Comparison of ENCODE assay signal across 8 cellular contexts in the genomic region with DNA sequence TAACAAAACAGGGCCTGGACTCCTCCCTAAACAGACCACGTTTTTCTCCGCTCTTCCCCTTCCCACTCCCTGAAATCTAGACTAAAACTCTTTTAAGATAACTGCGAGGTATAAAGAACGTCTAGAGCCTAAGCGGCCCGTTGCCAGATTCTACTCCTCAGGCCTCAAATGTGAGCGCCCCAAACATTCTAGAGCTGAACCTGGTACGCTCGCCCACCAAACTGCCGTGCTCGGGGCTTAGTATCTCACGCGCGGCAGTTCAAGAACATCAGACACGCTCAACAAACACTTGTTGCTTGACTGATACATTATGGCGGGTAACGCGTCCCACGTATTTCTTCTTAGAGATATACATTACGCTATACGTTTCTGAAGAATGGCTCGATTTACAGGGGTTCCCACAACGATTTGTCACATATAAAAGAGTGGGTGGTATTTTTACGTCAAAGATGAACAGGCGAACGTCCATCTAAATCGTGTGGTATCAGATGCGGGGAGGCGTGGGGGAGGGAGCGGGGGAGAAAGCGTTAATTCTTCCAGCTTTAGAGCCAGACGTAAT. TPM values are rescaled to one million over a fixed set of nuclear protein-coding genes. Genes with fewer than 3 reads are reported as not detected.
DNase-seq lines count a peak whose midpoint lies in the region; ATAC-seq and TF ChIP-seq lines count a peak whose summit lies in the region.

No MANE protein-coding gene starts in this region.

- peaks cover 12% of the 10 kb centered on the region for H3K4me1 ChIP-seq in A673 (ENCODE audit: insufficient read depth, low read length, poor library complexity, severe bottlenecking)
- peaks cover 3% of the 10 kb centered on the region for H3K4me1 ChIP-seq in endocrine pancreas (ENCODE audit: control insufficient read depth, insufficient read depth, low read length)

- H3K4me3 ChIP-seq in A673 (ENCODE audit: low read depth, low read length, poor library complexity, severe bottlenecking) (peak overlapping the region; percentile 91), endocrine pancreas (ENCODE audit: control insufficient read depth, insufficient read depth, low read length) (peak overlapping the region; percentile 97)

- H3K27me3 ChIP-seq in A673 (replicated peaks; ENCODE audit: insufficient read depth, low read depth, low read length, poor library complexity) (no peaks in the 10 kb centered on the region), endocrine pancreas (ENCODE audit: control insufficient read depth, insufficient read depth, low read length) (no peaks in the 10 kb centered on the region)

- H3K9me3 ChIP-seq in A673 (ENCODE audit: low read depth, low read length, poor library complexity, severe bottlenecking): no peaks in the 10 kb centered on the region
- H3K9me3 ChIP-seq in endocrine pancreas (ENCODE audit: control insufficient read depth, low read length): no peaks in the 10 kb centered on the region

- intact Hi-C loops in A673 (cut with micrococcal nuclease; ENCODE audit: unreplicated experiment): no loop called here
- intact Hi-C loops in activated CD8-positive, alpha-beta T cell treated with anti-CD3 and anti-CD28 coated beads for 36 hours (cut with micrococcal nuclease): loop anchor here (1.0 to 2.0 kb wide), 2 partner anchors 22 to 25 kb away; partner anchors contain the start of genes NDUFB6 and RIGI

- no peaks in the 10 kb centered on the region for H3K36me3 ChIP-seq in A673 (ENCODE audit: insufficient read depth, low read length, poor library complexity, severe bottlenecking)
- no peaks in the 10 kb centered on the region for H3K36me3 ChIP-seq in endocrine pancreas (ENCODE audit: control insufficient read depth, insufficient read depth, low read length)

- H3K36me3 Mint-ChIP-seq in activated CD8-positive, alpha-beta T cell treated with anti-CD3 and anti-CD28 coated beads for 36 hours (ENCODE audit: low read depth): peaks cover 39% of the 10 kb centered on the region

- CTCF ChIA-PET in A673 (lab: Charles Lee): interaction anchor here (1.5 kb wide), 1 partner anchor 172 kb away, joined by 3 read pairs; no protein-coding TSS in a partner anchor
- CTCF ChIA-PET in activated CD8-positive, alpha-beta T cell treated with anti-CD3 and anti-CD28 coated beads for 36 hours (lab: Charles Lee): interaction anchor here (0.6 to 3.8 kb wide), 11 partner anchors 8 to 173 kb away, joined by 3 to 26 read pairs (median 5); partner anchors contain the start of genes ACO1, NDUFB6 and RIGI

- ATAC-seq in GM19351 (IDR thresholded peaks at IDR 0.05; ENCODE audit: unreplicated experiment): peak; percentile 0
- peak; percentile 40 for ATAC-seq in activated CD8-positive, alpha-beta T cell treated with anti-CD3 and anti-CD28 coated beads for 36 hours
- ATAC-seq in stimulated activated naive CD8-positive, alpha-beta T cell treated with anti-CD3 and anti-CD28 coated beads, Interleukin-15, Interleukin-2, amounts not matched to agents 100 U/mL and 50 U/mL, for 24 hours: peak; percentile 45

- TSS peak; percentile 31 for BruUV-seq in A673 (replicated peaks; lab: Mats Ljungman, UMichigan)

- H3K27ac ChIP-seq in A673 (ENCODE audit: low read depth, low read length, poor library complexity, severe bottlenecking): peak overlapping the region; percentile 98

- no peaks in the 10 kb centered on the region for H3K27me3 Mint-ChIP-seq in activated CD8-positive, alpha-beta T cell treated with anti-CD3 and anti-CD28 coated beads for 36 hours

- peak overlapping the region; percentile 86 for H3K4me3 Mint-ChIP-seq in activated CD8-positive, alpha-beta T cell treated with anti-CD3 and anti-CD28 coated beads for 36 hours

- POLR2A ChIA-PET in A673 (lab: Charles Lee; ENCODE audit: low non-redundant PET): no interaction called here
- POLR2A ChIA-PET in activated CD8-positive, alpha-beta T cell treated with anti-CD3 and anti-CD28 coated beads for 36 hours (lab: Charles Lee): interaction anchor here (0.7 to 2.7 kb wide), 9 partner anchors 11 to 482 kb away, joined by 3 to 13 read pairs (median 4); partner anchors contain the start of genes DNAJA1, NDUFB6 and RIGI

- H3K9me3 Mint-ChIP-seq in activated CD8-positive, alpha-beta T cell treated with anti-CD3 and anti-CD28 coated beads for 36 hours: no peaks in the 10 kb centered on the region

- peak; percentile 57 for DNase-seq in A673 (ENCODE audit: low spot score)
- peak; percentile 45 for DNase-seq in NCI-H2227 (lab: John Stamatoyannopoulos, UW; ENCODE audit: unreplicated experiment)
- DNase-seq in activated CD8-positive, alpha-beta T cell treated with anti-CD3 and anti-CD28 coated beads for 36 hours: peak; percentile 76
- peak; percentile 18 for DNase-seq in mucosa of gallbladder (ENCODE audit: low spot score)
- peak; percentile 53 for DNase-seq in stimulated activated naive CD8-positive, alpha-beta T cell treated with anti-CD3 and anti-CD28 coated beads, Interleukin-15, Interleukin-2, amounts not matched to agents 100 U/mL and 50 U/mL, for 24 hours
- DNase-seq in mesenteric fat pad (ENCODE audit: low spot score): no peak

- peaks cover 51% of the 10 kb centered on the region for H3K4me1 Mint-ChIP-seq in activated CD8-positive, alpha-beta T cell treated with anti-CD3 and anti-CD28 coated beads for 36 hours (ENCODE audit: low read depth)

- no peak for TF ChIP-seq CTCF in A673 (conservative IDR thresholded peaks at IDR 0.05; ENCODE audit: low read depth, low read length)
- TF ChIP-seq CTCF in activated CD8-positive, alpha-beta T cell treated with anti-CD3 and anti-CD28 coated beads for 36 hours (IDR thresholded peaks at IDR 0.05): no peak

- peak overlapping the region; percentile 79 for H3K9ac ChIP-seq in endocrine pancreas (ENCODE audit: control insufficient read depth, insufficient read depth, low read length)

- peak overlapping the region; percentile 100 for H3K27ac Mint-ChIP-seq in activated CD8-positive, alpha-beta T cell treated with anti-CD3 and anti-CD28 coated beads for 36 hours

RNA-seq across cellular contexts. Expression of gene SMIM27, which starts 0.6 kb away (rescaled TPM):
- total RNA-seq in A673 (2021) (6.5 and 7.6 TPM in 2 replicates), mucosa of gallbladder (13.0 TPM), mesenteric fat pad (8.1 TPM)
- total RNA-seq in activated CD8-positive, alpha-beta T cell treated with anti-CD3 and anti-CD28 coated beads for 36 hours: 10 to 100 TPM; 28.0 to 30.9 TPM

RNA-seq across cellular contexts. Expression of gene TOPORS, which starts 0.8 kb away (rescaled TPM):
- total RNA-seq in A673 (2021): 25.3 and 26.8 TPM in 2 replicates
- 10 to 100 TPM; 13.3 to 14.2 TPM for total RNA-seq in activated CD8-positive, alpha-beta T cell treated with anti-CD3 and anti-CD28 coated beads for 36 hours
- 15.5 TPM for total RNA-seq in mucosa of gallbladder
- total RNA-seq in mesenteric fat pad: 13.2 TPM

RNA-seq across cellular contexts. Expression of gene NDUFB6, which starts 21.4 kb away (rescaled TPM):
- 77.5 and 82.6 TPM in 2 replicates for total RNA-seq in A673 (2021)
- total RNA-seq in activated CD8-positive, alpha-beta T cell treated with anti-CD3 and anti-CD28 coated beads for 36 hours: 10 to 100 TPM; 61.4 to 63.4 TPM
- total RNA-seq in mucosa of gallbladder: 46.8 TPM
- 41.9 TPM for total RNA-seq in mesenteric fat pad

RNA-seq across cellular contexts. Expression of gene RIGI, which starts 25.6 kb away (rescaled TPM):
- 5.9 and 7.4 TPM in 2 replicates for total RNA-seq in A673 (2021)
- total RNA-seq in activated CD8-positive, alpha-beta T cell treated with anti-CD3 and anti-CD28 coated beads for 36 hours: 1 to 10 TPM; 5.4 to 5.6 TPM
- 9.4 TPM for total RNA-seq in mucosa of gallbladder
- total RNA-seq in mesenteric fat pad: 11.0 TPM
